In the genomic region with DNA sequence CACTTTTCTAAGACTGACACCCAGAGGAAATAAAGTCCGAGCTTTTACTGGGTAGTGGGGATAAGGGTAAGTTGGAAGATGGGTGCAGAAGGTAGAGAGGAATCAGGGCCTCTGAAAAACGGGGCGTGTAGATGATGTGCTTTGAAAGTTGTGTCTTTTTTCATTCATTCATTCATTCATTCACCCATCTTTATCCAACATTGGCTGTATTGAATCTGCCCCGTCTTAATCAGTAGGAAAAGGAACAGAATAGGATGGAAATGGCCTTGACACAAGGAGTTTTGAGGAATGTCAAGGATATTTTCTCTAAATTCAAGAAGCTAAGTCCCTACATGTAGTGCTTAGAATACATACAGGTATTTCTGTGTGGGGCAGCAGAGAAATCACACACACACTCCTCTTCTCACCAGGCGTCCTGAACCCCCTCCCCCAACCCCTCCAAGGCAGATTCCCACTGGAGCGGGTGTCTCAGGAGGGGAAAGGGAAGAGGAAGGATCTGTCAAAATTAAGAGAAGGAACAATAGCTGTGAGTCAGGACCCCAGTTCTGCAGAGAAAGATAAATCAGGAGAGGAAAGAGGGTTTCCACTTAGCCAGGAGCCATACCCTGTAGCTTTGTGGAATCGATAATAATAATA, we compare ENCODE assay signal across 9 cellular contexts. TPM values are rescaled to one million over a fixed set of nuclear protein-coding genes. Genes with fewer than 3 reads are reported as not detected.
DNase-seq lines count a peak whose midpoint lies in the region; ATAC-seq and TF ChIP-seq lines count a peak whose summit lies in the region.
"Had no signal": no experiment of that assay in that cellular context is flagged by ENCODE, and none has a peak within 500 bp of the region (broad histone marks: within the 10 kb centered on the region; RNA-seq: fewer than 3 reads in every experiment).

No MANE protein-coding gene starts in this region.

- no peak overlapping the region for H3K27ac Mint-ChIP-seq in activated CD8-positive, alpha-beta memory T cell treated with anti-CD3 and anti-CD28 coated beads, Interleukin-2, amount 10 ng/mL, durations not matched to agents 7 days and 5 days
- H3K27ac Mint-ChIP-seq in MCF 10A (ENCODE audit: low read depth, unreplicated experiment) = no peak overlapping the region

- H3K9me3 Mint-ChIP-seq in activated CD8-positive, alpha-beta memory T cell treated with anti-CD3 and anti-CD28 coated beads, Interleukin-2, amount 10 ng/mL, durations not matched to agents 7 days and 5 days (ENCODE audit: low read depth) = no peaks in the 10 kb centered on the region
- H3K9me3 Mint-ChIP-seq in MCF 10A (ENCODE audit: unreplicated experiment) = no peaks in the 10 kb centered on the region

- H3K36me3 ChIP-seq in lower lobe of right lung = no peaks in the 10 kb centered on the region
- H3K36me3 ChIP-seq in tibial artery = no peaks in the 10 kb centered on the region

- ATAC-seq in activated CD8-positive, alpha-beta memory T cell treated with anti-CD3 and anti-CD28 coated beads, Interleukin-2, amount 10 ng/mL, durations not matched to agents 7 days and 5 days = peak; percentile 38
- ATAC-seq in lower lobe of right lung (no peak), GM21737 (IDR thresholded peaks at IDR 0.05; ENCODE audit: unreplicated experiment) (no peak)

- BruUV-seq in MCF 10A (replicated peaks; lab: Mats Ljungman, UMichigan) = no TSS peak

- H3K4me3 Mint-ChIP-seq in activated CD8-positive, alpha-beta memory T cell treated with anti-CD3 and anti-CD28 coated beads, Interleukin-2, amount 10 ng/mL, durations not matched to agents 7 days and 5 days = peak overlapping the region; percentile 73
- H3K4me3 Mint-ChIP-seq in MCF 10A (ENCODE audit: unreplicated experiment) = peak overlapping the region; percentile 71

- H3K9me3 ChIP-seq in lower lobe of right lung (no peaks in the 10 kb centered on the region), tibial artery (no peaks in the 10 kb centered on the region)

- H3K27ac ChIP-seq in lower lobe of right lung (peak overlapping the region; percentile 66), tibial artery (peak overlapping the region in 1 of 2 donors; percentile 24)

- POLR2A ChIA-PET in MCF 10A (lab: Yijun Ruan, JAX) = interaction anchor here (0.7 kb wide), 1 partner anchor 10 kb away, joined by 4 read pairs; no protein-coding TSS in a partner anchor

- H3K4me1 Mint-ChIP-seq in activated CD8-positive, alpha-beta memory T cell treated with anti-CD3 and anti-CD28 coated beads, Interleukin-2, amount 10 ng/mL, durations not matched to agents 7 days and 5 days = peaks cover 5% of the 10 kb centered on the region
- no peaks in the 10 kb centered on the region for H3K4me1 Mint-ChIP-seq in MCF 10A (ENCODE audit: insufficient read depth, unreplicated experiment)

- no peak for DNase-seq in activated CD8-positive, alpha-beta memory T cell treated with anti-CD3 and anti-CD28 coated beads, Interleukin-2, amount 10 ng/mL, durations not matched to agents 7 days and 5 days
- no peak for DNase-seq in activated CD8-positive, alpha-beta memory T cell treated with anti-CD3 and anti-CD28 coated beads, Interleukin-2, amount 50 U/mL, for 4 hours
- DNase-seq in MCF 10A (ENCODE audit: unreplicated experiment) (no peak), lower lobe of right lung (no peak), tibial artery (no peak), cortex of kidney (lab: John Stamatoyannopoulos, UW) (no peak)
- DNase-seq in stimulated activated CD8-positive, alpha-beta memory T cell treated with anti-CD3 and anti-CD28 coated beads, Interleukin-4, amount 100 ng/mL, for 48 hours = no peak
- DNase-seq: cerebellar nuclear complex had no signal

- intact Hi-C loops in MCF 10A (cut with micrococcal nuclease) (no loop called here), lower lobe of right lung (cut with DNase I) (no loop called here), tibial artery (cut with DNase I; ENCODE audit: low total_unique reads) (no loop called here)

- no peaks in the 10 kb centered on the region for H3K36me3 Mint-ChIP-seq in activated CD8-positive, alpha-beta memory T cell treated with anti-CD3 and anti-CD28 coated beads, Interleukin-2, amount 10 ng/mL, durations not matched to agents 7 days and 5 days
- H3K36me3 Mint-ChIP-seq in MCF 10A (ENCODE audit: insufficient read depth, unreplicated experiment) = no peaks in the 10 kb centered on the region

- H3K4me1 ChIP-seq in lower lobe of right lung (peaks cover 19% of the 10 kb centered on the region), tibial artery (peaks cover 0 to 27% (median 10%) of the 10 kb centered on the region in 4 donors)

- peaks cover 30% of the 10 kb centered on the region for H3K27me3 Mint-ChIP-seq in activated CD8-positive, alpha-beta memory T cell treated with anti-CD3 and anti-CD28 coated beads, Interleukin-2, amount 10 ng/mL, durations not matched to agents 7 days and 5 days
- H3K27me3 Mint-ChIP-seq in MCF 10A (ENCODE audit: insufficient read depth, unreplicated experiment) = no peaks in the 10 kb centered on the region

- H3K27me3 ChIP-seq in lower lobe of right lung (ENCODE audit: low read depth) (peaks cover 24% of the 10 kb centered on the region), tibial artery (no peaks in the 10 kb centered on the region)

- peak overlapping the region; percentile 73 for H3K4me3 ChIP-seq in lower lobe of right lung
- H3K4me3 ChIP-seq in tibial artery = peak overlapping the region; percentile 69 to 72

- CTCF ChIA-PET in activated CD8-positive, alpha-beta memory T cell treated with anti-CD3 and anti-CD28 coated beads, Interleukin-2, amount 10 ng/mL, durations not matched to agents 7 days and 5 days (lab: Charles Lee) = interaction anchor here (1.1 to 1.8 kb wide), 5 partner anchors 11 to 168 kb away, joined by 3 to 9 read pairs (median 5); partner anchors contain the start of gene ZNF638
- CTCF ChIA-PET in MCF 10A (lab: Yijun Ruan, JAX) = interaction anchor here (2.6 kb wide), 1 partner anchor 43 kb away, joined by 9 read pairs; no protein-coding TSS in a partner anchor

- no peak for TF ChIP-seq CTCF in MCF 10A (IDR thresholded peaks at IDR 0.05; ENCODE audit: unreplicated experiment)
- TF ChIP-seq CTCF in lower lobe of right lung (IDR thresholded peaks at IDR 0.05) = no peak
- TF ChIP-seq CTCF in tibial artery (IDR thresholded peaks at IDR 0.05) = no peak

RNA-seq across cellular contexts. Expression of gene DYSF, which starts 13.9 kb away (rescaled TPM):
- total RNA-seq in activated CD8-positive, alpha-beta memory T cell treated with anti-CD3 and anti-CD28 coated beads, Interleukin-2, amount 10 ng/mL, durations not matched to agents 7 days and 5 days = 1 to 10 TPM; 7.3 to 8.9 TPM
- total RNA-seq in MCF 10A (2022) = 2.0 and 2.1 TPM in 2 replicates
- 41.2 TPM for total RNA-seq in lower lobe of right lung
